Comparison of ENCODE assay signal across 7 cellular contexts in the genomic region with DNA sequence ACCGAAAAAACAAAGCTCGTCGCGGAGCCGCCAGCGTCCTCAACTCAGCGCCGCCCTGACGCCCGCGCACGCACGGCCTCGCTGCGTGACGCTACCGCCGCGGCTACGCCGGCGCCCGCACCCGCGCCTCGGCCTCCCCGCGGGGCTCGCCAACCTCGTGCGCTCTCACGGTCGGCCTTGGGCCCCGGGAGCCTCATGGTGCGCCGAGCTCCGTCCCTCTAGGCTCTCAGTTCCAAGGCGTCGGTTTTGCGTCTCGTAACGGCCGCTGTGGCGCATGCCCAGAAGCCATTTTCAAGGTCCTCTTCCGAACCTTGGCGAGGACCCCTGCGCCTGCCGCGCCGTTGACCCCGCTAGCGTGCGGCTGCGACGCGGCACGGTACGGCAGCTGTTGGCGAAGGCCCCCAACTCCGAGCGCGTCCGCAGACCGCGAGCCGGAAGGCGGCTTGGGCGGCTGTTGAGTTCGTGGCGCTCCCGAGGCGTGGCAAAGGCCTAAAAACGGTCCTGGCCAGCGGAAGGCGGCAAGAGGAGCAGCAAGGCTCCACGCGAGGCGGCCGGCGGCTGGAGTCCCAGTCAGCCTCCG. TPM values are rescaled to one million over a fixed set of nuclear protein-coding genes. Genes with fewer than 3 reads are reported as not detected.
DNase-seq lines count a peak whose midpoint lies in the region; ATAC-seq and TF ChIP-seq lines count a peak whose summit lies in the region.

Gene HENMT1 (minus strand): TSS at position 64 of the 580 bp plus-strand sequence. CDS start 1,209 bp downstream, outside the sequence.

- no peaks in the 10 kb centered on the region for H3K27me3 ChIP-seq in OCI-LY1 (ENCODE audit: insufficient read depth, low read length)
- no peaks in the 10 kb centered on the region for H3K27me3 ChIP-seq in ovary
- no peaks in the 10 kb centered on the region for H3K27me3 ChIP-seq in thoracic aorta (replicated peaks; ENCODE audit: insufficient read depth)

- no peaks in the 10 kb centered on the region for H3K9me2 ChIP-seq in OCI-LY1 (ENCODE audit: low read depth, low read length)

- no peak for TF ChIP-seq POLR2A in ovary (IDR thresholded peaks at IDR 0.05)

- peak within 1 kb of the TSS; percentile 72 for H3K4me2 ChIP-seq in OCI-LY1 (ENCODE audit: low read length)

- no peaks in the 10 kb centered on the region for H3K36me3 ChIP-seq in OCI-LY1 (ENCODE audit: insufficient read depth, low read length)
- H3K36me3 ChIP-seq in ovary, result no peaks in the 10 kb centered on the region
- no peaks in the 10 kb centered on the region for H3K36me3 ChIP-seq in thoracic aorta

- no peaks in the 10 kb centered on the region for H4K20me1 ChIP-seq in OCI-LY1 (ENCODE audit: insufficient read depth, low read length)

- H3K4me1 ChIP-seq in OCI-LY1 (ENCODE audit: insufficient read depth, low read length, severe bottlenecking), result peaks cover 20% of the 10 kb centered on the region
- H3K4me1 ChIP-seq in ovary (ENCODE audit: insufficient read depth), result no peaks in the 10 kb centered on the region
- H3K4me1 ChIP-seq in thoracic aorta (ENCODE audit: control insufficient read depth in 1 of 2, low read depth in 2 of 2), result peaks cover 0 to 6% of the 10 kb centered on the region in 2 donors

- H3F3A ChIP-seq in OCI-LY1 (ENCODE audit: insufficient read depth, low read length), result no peaks in the 10 kb centered on the region

- H3K9ac ChIP-seq in OCI-LY1 (ENCODE audit: low read length), result peak within 1 kb of the TSS; percentile 75

- no peak for TF ChIP-seq EP300 in ovary (IDR thresholded peaks at IDR 0.05)

- H2AFZ ChIP-seq in OCI-LY1 (ENCODE audit: low read length), result peak within 1 kb of the TSS; percentile 65; the same call in 1 of the 2 replicates

- H3K9me3 ChIP-seq in OCI-LY1 (ENCODE audit: low read length), result no peaks in the 10 kb centered on the region
- H3K9me3 ChIP-seq in ovary, result no peaks in the 10 kb centered on the region
- H3K9me3 ChIP-seq in thoracic aorta, result no peaks in the 10 kb centered on the region

- H3K4me3 ChIP-seq in OCI-LY1 (ENCODE audit: low read depth, low read length, poor library complexity, severe bottlenecking) (peak within 1 kb of the TSS; percentile 61), ovary (peak within 1 kb of the TSS; percentile 51), thoracic aorta (peak within 1 kb of the TSS; percentile 95)

- TF ChIP-seq CTCF in OCI-LY1 (IDR thresholded peaks at IDR 0.05; ENCODE audit: low read length) (no peak), ovary (IDR thresholded peaks at IDR 0.05) (no peak), thoracic aorta (IDR thresholded peaks at IDR 0.05) (no peak)

- H3K79me2 ChIP-seq in OCI-LY1 (ENCODE audit: insufficient read depth, low read length), result no peaks in the 10 kb centered on the region

- peak within 1 kb of the TSS; percentile 65 for H3K27ac ChIP-seq in OCI-LY1 (ENCODE audit: low read depth, low read length, poor library complexity, severe bottlenecking)
- peak within 1 kb of the TSS; percentile 47 to 91 for H3K27ac ChIP-seq in ovary
- H3K27ac ChIP-seq in thoracic aorta, result peak within 1 kb of the TSS; percentile 94 to 95

- peak; percentile 61 for DNase-seq in activated gamma-delta T cell treated with anti-CD3 and anti-CD28 coated beads, Interleukin-2, amount 50 U/mL, for 16 hours (ENCODE audit: low read depth)
- DNase-seq in glomerular visceral epithelial cell (ENCODE audit: extremely low spot score) (peak; percentile 4), ovary (peak; percentile 65 to 84 (median 72)), thoracic aorta (ENCODE audit: low spot score) (no peak)

- intact Hi-C loops in ovary (cut with DNase I), result no loop called here

- ATAC-seq in GM18870 (IDR thresholded peaks at IDR 0.05; ENCODE audit: unreplicated experiment), result peak; percentile 72
- peak; percentile 82 for ATAC-seq in HG03103 (IDR thresholded peaks at IDR 0.05; ENCODE audit: low read depth, unreplicated experiment)
- peak; percentile 58 for ATAC-seq in thoracic aorta (ENCODE audit: insufficient number of reproducible peaks, low FRiP score, low read depth)

- 1 to 2% (median 2%) methylated on average over 73 to 81 of the region's 81 CpGs for WGBS in ovary, 3 donors

RNA-seq across cellular contexts. Expression of gene HENMT1, which starts in this region (rescaled TPM):
- total RNA-seq in ovary (1 to 10 TPM; 2.1 to 6.9 (median 3.9) TPM), thoracic aorta (1 to 10 TPM; 3.4 to 7.9 TPM)
- polyA plus RNA-seq in ovary, result 1 to 10 TPM; 6.2 to 7.4 TPM
